1 cellular context compared by ENCODE assay signal in genomic region chr16:1983544-1984346, GRCh38.
TF ChIP-seq lines count a peak whose summit lies in the region.

TSS of gene GFER (plus strand) at chr16:1984193. CDS start at chr16:1984219, 26 bp downstream.

TF ChIP-seq in IMR-90, 13 proteins besides CTCF, POLR2A, EP300 and RAD21:
- no peak for TF ChIP-seq MAFK (IDR thresholded peaks at IDR 0.05; ENCODE audit: low read depth, low read length)
- peak; percentile 42; the same call in 1 of the 2 replicates for TF ChIP-seq CEBPB (IDR thresholded peaks at IDR 0.05; ENCODE audit: low read depth, low read length)
- peak; percentile 26; the same call in 1 of the 2 replicates for TF ChIP-seq SMC3 (IDR thresholded peaks at IDR 0.05; ENCODE audit: low read depth, low read length)
- peak; percentile 61 for TF ChIP-seq BHLHE40 (IDR thresholded peaks at IDR 0.05; ENCODE audit: low read depth, low read length)
- TF ChIP-seq MAZ (IDR thresholded peaks at IDR 0.05; ENCODE audit: borderline replicate concordance, low read depth, low read length): peak; percentile 93; the same call in 1 of the 2 replicates
